Comparison of ENCODE assay signal across 2 cellular contexts in the genomic region with DNA sequence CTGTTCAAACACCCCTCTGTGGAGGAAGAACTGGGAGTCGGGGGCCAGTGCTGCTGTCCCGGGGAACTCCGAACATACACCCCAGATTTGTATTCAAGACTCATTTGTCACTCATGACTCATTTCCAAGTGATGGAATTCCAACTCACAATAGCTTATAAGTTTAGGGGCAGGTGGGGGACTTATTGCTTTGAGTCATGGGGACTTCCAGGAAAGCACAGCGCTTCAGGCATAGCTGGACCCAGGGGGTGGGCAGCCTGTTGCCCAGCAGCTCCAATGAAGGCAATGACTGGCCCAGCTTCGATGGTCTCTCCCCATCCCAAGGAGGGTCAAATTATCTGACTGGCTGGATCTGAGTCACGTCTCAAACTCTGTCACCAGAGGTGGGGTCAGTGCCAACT.
TF ChIP-seq lines count a peak whose summit lies in the region.

No MANE protein-coding gene starts in this region.

TF ChIP-seq in A549, 52 proteins besides CTCF, POLR2A, EP300 and RAD21 (continued from another document):
- TF ChIP-seq, protein P1, sequence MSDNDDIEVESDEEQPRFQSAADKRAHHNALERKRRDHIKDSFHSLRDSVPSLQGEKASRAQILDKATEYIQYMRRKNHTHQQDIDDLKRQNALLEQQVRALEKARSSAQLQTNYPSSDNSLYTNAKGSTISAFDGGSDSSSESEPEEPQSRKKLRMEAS (IDR thresholded peaks at IDR 0.05): peak; percentile 48
- peak; percentile 19; the same call in 1 of the 2 replicates for TF ChIP-seq FOSL2 (IDR thresholded peaks at IDR 0.05)
- peak; percentile 75 for TF ChIP-seq FOSL2 (CRISPR knock-in tag; IDR thresholded peaks at IDR 0.05)

TF ChIP-seq in HCT116, 20 proteins besides CTCF, POLR2A, EP300 and RAD21 (continued from another document):
- TF ChIP-seq, protein P2, sequence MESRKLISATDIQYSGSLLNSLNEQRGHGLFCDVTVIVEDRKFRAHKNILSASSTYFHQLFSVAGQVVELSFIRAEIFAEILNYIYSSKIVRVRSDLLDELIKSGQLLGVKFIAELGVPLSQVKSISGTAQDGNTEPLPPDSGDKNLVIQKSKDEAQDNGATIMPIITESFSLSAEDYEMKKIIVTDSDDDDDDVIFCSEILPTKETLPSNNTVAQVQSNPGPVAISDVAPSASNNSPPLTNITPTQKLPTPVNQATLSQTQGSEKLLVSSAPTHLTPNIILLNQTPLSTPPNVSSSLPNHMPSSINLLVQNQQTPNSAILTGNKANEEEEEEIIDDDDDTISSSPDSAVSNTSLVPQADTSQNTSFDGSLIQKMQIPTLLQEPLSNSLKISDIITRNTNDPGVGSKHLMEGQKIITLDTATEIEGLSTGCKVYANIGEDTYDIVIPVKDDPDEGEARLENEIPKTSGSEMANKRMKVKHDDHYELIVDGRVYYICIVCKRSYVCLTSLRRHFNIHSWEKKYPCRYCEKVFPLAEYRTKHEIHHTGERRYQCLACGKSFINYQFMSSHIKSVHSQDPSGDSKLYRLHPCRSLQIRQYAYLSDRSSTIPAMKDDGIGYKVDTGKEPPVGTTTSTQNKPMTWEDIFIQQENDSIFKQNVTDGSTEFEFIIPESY (IDR thresholded peaks at IDR 0.05; ENCODE audit: extremely low read depth, insufficient replicate concordance, low read length): no peak
- no peak for TF ChIP-seq CEBPB (IDR thresholded peaks at IDR 0.05; ENCODE audit: low read depth)
- no peak for TF ChIP-seq POLR2AphosphoS5 (IDR thresholded peaks at IDR 0.05; ENCODE audit: low read depth, low read length)
- no peak for TF ChIP-seq ZFX (IDR thresholded peaks at IDR 0.05)
